ENCODE assay signal across 8 cellular contexts in genomic region chr2:120344214-120344990, GRCh38. TPM values are rescaled to one million over a fixed set of nuclear protein-coding genes. Genes with fewer than 3 reads are reported as not detected.
DNase-seq lines count a peak whose midpoint lies in the region; ATAC-seq and TF ChIP-seq lines count a peak whose summit lies in the region.

No MANE protein-coding gene starts in this region.

- no peak overlapping the region for H3K27ac Mint-ChIP-seq in activated CD4-positive, alpha-beta memory T cell treated with anti-CD3 and anti-CD28 coated beads for 36 hours

- no peak for TF ChIP-seq EP300 in tibial nerve (IDR thresholded peaks at IDR 0.05)

- H3K36me3 Mint-ChIP-seq in activated CD4-positive, alpha-beta memory T cell treated with anti-CD3 and anti-CD28 coated beads for 36 hours, result no peaks in the 10 kb centered on the region

- no peak for TF ChIP-seq CTCF in astrocyte of the cerebellum (IDR thresholded peaks at IDR 0.05; ENCODE audit: low read depth, low read length, missing control alignments)
- TF ChIP-seq CTCF in tibial nerve (IDR thresholded peaks at IDR 0.05), result no peak

- in situ Hi-C loops in astrocyte of the cerebellum (cut with HindIII; ENCODE audit: low sequenced_read_pairs), result no loop called here

- no peaks in the 10 kb centered on the region for H3K9me3 ChIP-seq in tibial nerve

- peak; percentile 29 for ATAC-seq in left colon

- 2 to 4% methylated on average over 27 to 31 of the region's 79 CpGs for WGBS in tibial nerve, 2 donors

- intact Hi-C loops in left colon (cut with DNase I, micrococcal nuclease), result loop anchor here in 1 of 2 donors (5.0 kb wide), 1 partner anchor 333 kb away; no protein-coding TSS in a partner anchor
- intact Hi-C loops in activated CD4-positive, alpha-beta memory T cell treated with anti-CD3 and anti-CD28 coated beads for 36 hours (cut with micrococcal nuclease), result no loop called here

- H3K27me3 ChIP-seq in tibial nerve, result peaks cover 0 to 84% of the 10 kb centered on the region in 2 donors

- H3K27me3 Mint-ChIP-seq in activated CD4-positive, alpha-beta memory T cell treated with anti-CD3 and anti-CD28 coated beads for 36 hours, result peaks cover 54% of the 10 kb centered on the region

- POLR2A ChIA-PET in activated CD4-positive, alpha-beta memory T cell treated with anti-CD3 and anti-CD28 coated beads for 36 hours (lab: Charles Lee), result no interaction called here

- H3K4me1 Mint-ChIP-seq in activated CD4-positive, alpha-beta memory T cell treated with anti-CD3 and anti-CD28 coated beads for 36 hours (ENCODE audit: low read depth), result peaks cover 22% of the 10 kb centered on the region

- peak; percentile 26 for DNase-seq in stimulated activated CD4-positive, alpha-beta T cell treated with anti-CD3 and anti-CD28 coated beads, Interleukin-15, amount 100 ng/mL, for 24 hours
- no peak for DNase-seq in stimulated activated CD4-positive, alpha-beta T cell treated with anti-CD3 and anti-CD28 coated beads, Interleukin-2, amount 100 ng/mL, for 48 hours
- DNase-seq in astrocyte of the cerebellum (ENCODE audit: low read depth) (no peak), left colon (no peak), tibial nerve (ENCODE audit: low spot score in 2 of 2) (no peak), activated gamma-delta T cell treated with Interleukin-2 at 50 U/mL for 16 hours (no peak)
- DNase-seq in stimulated activated naive CD4-positive, alpha-beta T cell treated with Interleukin-2 at 50 U/mL for 16 hours (lab: John Stamatoyannopoulos, UW), result no peak
- DNase-seq in activated CD4-positive, alpha-beta memory T cell treated with anti-CD3 and anti-CD28 coated beads for 36 hours, result no peak

- TF ChIP-seq POLR2A in tibial nerve (IDR thresholded peaks at IDR 0.05), result no peak

- CTCF ChIA-PET in activated CD4-positive, alpha-beta memory T cell treated with anti-CD3 and anti-CD28 coated beads for 36 hours (lab: Charles Lee), result interaction anchor here (0.8 to 2.7 kb wide), 3 partner anchors 19 to 336 kb away, joined by 3 to 19 read pairs (median 4); no protein-coding TSS in a partner anchor

- no peaks in the 10 kb centered on the region for H3K9me3 Mint-ChIP-seq in activated CD4-positive, alpha-beta memory T cell treated with anti-CD3 and anti-CD28 coated beads for 36 hours

- no peak overlapping the region for H3K4me3 Mint-ChIP-seq in activated CD4-positive, alpha-beta memory T cell treated with anti-CD3 and anti-CD28 coated beads for 36 hours

- H3K36me3 ChIP-seq in tibial nerve, result peaks cover 0 to 3% (median 0%) of the 10 kb centered on the region in 3 donors

- H3K4me3 ChIP-seq in astrocyte of the cerebellum (ENCODE audit: low read depth, low read length), result peak overlapping the region; percentile 5
- H3K4me3 ChIP-seq in tibial nerve, result peak overlapping the region; percentile 35 to 66 (median 46)

- H3K27ac ChIP-seq in tibial nerve, result peak overlapping the region in 2 of 4 donors; percentile 46 to 77

- peaks cover 0 to 47% (median 32%) of the 10 kb centered on the region in 4 donors for H3K4me1 ChIP-seq in tibial nerve

RNA-seq across cellular contexts. Expression of gene INHBB, which starts 1.5 kb away (rescaled TPM):
- under 1 TPM; 0.47 to 0.98 TPM for total RNA-seq in left colon
- 10 to 100 TPM; 21.9 to 26.5 (median 24.3) TPM for total RNA-seq in tibial nerve
- not detected for total RNA-seq in activated CD4-positive, alpha-beta memory T cell treated with anti-CD3 and anti-CD28 coated beads for 36 hours

Comparison
In these comparisons a context has a peak if more than half of its experiments do, and no peak if none do; other contexts are left out.
1. RNA of gene INHBB, which starts 1.5 kb away (total RNA-seq): 21.9 to 26.5 TPM in tibial nerve; 0.47 to 0.98 TPM in left colon and not detected in activated CD4-positive, alpha-beta memory T cell treated with anti-CD3 and anti-CD28 coated beads for 36 hours; every median in the first group is over 10 times any median in the second.